9 cellular contexts compared by ENCODE assay signal in the genomic region with DNA sequence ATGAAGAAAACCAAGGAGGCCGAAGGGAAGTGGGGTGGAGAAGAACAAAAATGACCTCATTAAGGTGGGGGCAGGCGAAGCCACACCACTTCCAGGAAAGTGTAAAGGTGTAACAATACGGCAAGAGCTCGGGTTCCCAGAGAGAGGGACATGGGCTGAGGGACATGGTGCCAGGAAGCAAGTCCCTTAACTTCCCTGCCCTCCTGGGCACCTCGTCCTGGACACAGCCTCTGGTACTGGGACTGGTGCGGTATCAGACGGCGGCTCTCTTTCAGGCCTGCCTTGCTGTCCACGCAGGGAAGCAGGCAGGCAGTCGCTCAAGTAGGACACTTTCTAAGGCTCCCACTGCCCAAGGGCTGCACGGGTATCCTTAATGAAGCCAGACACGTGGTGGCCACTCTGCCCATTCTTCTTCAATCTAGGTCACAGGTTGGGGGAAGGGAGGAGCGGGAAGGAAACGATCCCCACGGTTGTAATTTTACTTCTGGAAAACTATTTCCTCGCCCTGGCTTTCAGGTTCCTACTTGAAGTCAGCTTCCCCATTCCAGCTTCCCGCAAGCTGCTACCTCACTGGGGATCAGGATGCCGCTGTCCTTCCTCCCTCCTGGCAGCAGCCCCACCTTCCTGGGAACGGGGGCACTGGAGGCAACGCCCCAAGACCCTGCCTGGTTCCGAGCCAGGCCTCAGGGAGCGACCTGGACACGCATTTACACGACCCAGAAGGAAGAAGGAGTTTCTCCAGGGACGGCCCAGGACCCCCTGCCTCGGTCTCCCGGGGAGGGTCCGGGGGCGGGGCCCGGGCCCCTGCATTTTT. TPM values are rescaled to one million over a fixed set of nuclear protein-coding genes. Genes with fewer than 3 reads are reported as not detected.
DNase-seq lines count a peak whose midpoint lies in the region; ATAC-seq, FAIRE-seq and TF ChIP-seq lines count a peak whose summit lies in the region.
"Had no signal": no experiment of that assay in that cellular context is flagged by ENCODE, and none has a peak within 500 bp of the region (broad histone marks: within the 10 kb centered on the region; RNA-seq: fewer than 3 reads in every experiment).

No MANE protein-coding gene starts in this region.

- H3K4me1 ChIP-seq in esophagus squamous epithelium (peaks cover 18 to 85% (median 32%) of the 10 kb centered on the region in 3 donors), pancreas (peaks cover 0 to 21% (median 7%) of the 10 kb centered on the region in 3 donors)

- peak in 1 of 4 donors; percentile 1 for ATAC-seq in pancreas
- no peak for ATAC-seq in HG02870 (IDR thresholded peaks at IDR 0.05; ENCODE audit: unreplicated experiment)
- no peak for ATAC-seq in HG02678 (IDR thresholded peaks at IDR 0.05; ENCODE audit: unreplicated experiment)

- TF ChIP-seq POLR2A in esophagus squamous epithelium (IDR thresholded peaks at IDR 0.05), result no peak

- H3K4me3 ChIP-seq in esophagus squamous epithelium (peak overlapping the region; percentile 77 to 100 (median 95)), pancreas (peak overlapping the region; percentile 86 to 99 (median 96))

- TF ChIP-seq CTCF in esophagus squamous epithelium (IDR thresholded peaks at IDR 0.05) (no peak), pancreas (IDR thresholded peaks at IDR 0.05) (no peak)

- H3K9me3 ChIP-seq in esophagus squamous epithelium, result no peaks in the 10 kb centered on the region
- no peaks in the 10 kb centered on the region for H3K9me3 ChIP-seq in pancreas

- H3K36me3 ChIP-seq in esophagus squamous epithelium (peaks cover 0 to 18% (median 0%) of the 10 kb centered on the region in 3 donors), pancreas (no peaks in the 10 kb centered on the region)

- peak overlapping the region; percentile 91 to 95 (median 94) for H3K27ac ChIP-seq in esophagus squamous epithelium
- H3K27ac ChIP-seq in pancreas, result peak overlapping the region; percentile 53 to 76 (median 68)

- DNase-seq in DMS 273 (lab: John Stamatoyannopoulos, UW; ENCODE audit: unreplicated experiment) (peak; percentile 47), DMS 273 treated with DMSO at 0.1 percent for 48 hours (lab: John Stamatoyannopoulos, UW) (no peak), RPMI7951 (ENCODE audit: low read depth) (peak; percentile 18), esophagus squamous epithelium (lab: John Stamatoyannopoulos, UW) (no peak), pancreas (peak in 5 of 6 donors; percentile 39 to 81 (median 63)), D341Med (ENCODE audit: low spot score) (no peak)

- H3K27me3 ChIP-seq in esophagus squamous epithelium, result no peaks in the 10 kb centered on the region
- H3K27me3 ChIP-seq in pancreas, result no peaks in the 10 kb centered on the region

- 13 to 16% methylated on average over 13 to 17 of the region's 30 CpGs for WGBS in esophagus squamous epithelium, 2 donors
- WGBS in pancreas, 2 donors, result 4 to 5% methylated on average over 30 of the region's 30 CpGs

- no peak for FAIRE-seq in pancreas (lab: Jason Lieb, UNC)
- FAIRE-seq: A204.1 had no signal

- intact Hi-C loops in esophagus squamous epithelium (cut with DNase I) (loop anchor here (10.0 kb wide), 2 partner anchors 85 to 245 kb away; partner anchors contain the start of genes PLEKHJ1 and SF3A2), pancreas (cut with DNase I) (loop anchor here in 1 of 3 donors (10.0 kb wide), 1 partner anchor 85 kb away; the partner anchor contains the start of genes PLEKHJ1 and SF3A2)

RNA-seq across cellular contexts. Expression of gene AP3D1, which starts 1.2 kb away (rescaled TPM):
- total RNA-seq in RPMI7951 (2014; rRNA removed; shearing (Covaris generic)), result 49.6 and 50.0 TPM in 2 replicates
- total RNA-seq in esophagus squamous epithelium, result 10 to 100 TPM; 47.7 to 99.9 (median 71.8) TPM
- 100 to 1,000 TPM in 1 of 6 donors, 10 to 100 TPM in 5; 75.2 to 105 (median 83.9) TPM for total RNA-seq in pancreas
- polyA plus RNA-seq in pancreas, result 100 to 1,000 TPM in 1 of 2 donors, 10 to 100 TPM in 1; 88.3 to 102 TPM

RNA-seq across cellular contexts. Expression of gene DOT1L, which starts 13.5 kb away (rescaled TPM):
- total RNA-seq in RPMI7951 (2014; rRNA removed; shearing (Covaris generic)), result 3.6 and 5.6 TPM in 2 replicates
- total RNA-seq in esophagus squamous epithelium, result 10 to 100 TPM in 3 of 4 donors, 1 to 10 TPM in 1; 8.5 to 24.4 (median 17.0) TPM
- total RNA-seq in pancreas, result 10 to 100 TPM; 11.7 to 20.4 (median 14.5) TPM
- polyA plus RNA-seq in pancreas, result 10 to 100 TPM; 14.4 to 34.4 TPM

RNA-seq across cellular contexts. Expression of gene IZUMO4, which starts 53.5 kb away (rescaled TPM):
- 1.4 and 2.2 TPM in 2 replicates for total RNA-seq in RPMI7951 (2014; rRNA removed; shearing (Covaris generic))
- total RNA-seq in esophagus squamous epithelium (10 to 100 TPM in 1 of 4 donors, 1 to 10 TPM in 2, not detected in 1; 3.0 to 11.4 (median 3.2) TPM), pancreas (10 to 100 TPM in 1 of 6 donors, 1 to 10 TPM in 5; 5.2 to 10.5 (median 7.0) TPM)
- polyA plus RNA-seq in pancreas, result 10 to 100 TPM; 32.8 to 42.2 TPM

RNA-seq across cellular contexts. Expression of gene MOB3A, which starts 54.1 kb away (rescaled TPM):
- total RNA-seq in RPMI7951 (2014; rRNA removed; shearing (Covaris generic)), result 24.2 and 26.6 TPM in 2 replicates
- 10 to 100 TPM; 22.9 to 26.9 (median 23.6) TPM for total RNA-seq in esophagus squamous epithelium
- total RNA-seq in pancreas, result 10 to 100 TPM; 14.5 to 26.0 (median 17.4) TPM
- polyA plus RNA-seq in pancreas, result 10 to 100 TPM in 1 of 2 donors, 1 to 10 TPM in 1; 9.2 to 11.1 TPM

Comparison
In these comparisons a context has a peak if more than half of its experiments do, and no peak if none do; other contexts are left out.
1. DNase-seq: peak in DMS 273 (single experiment), RPMI7951 (single experiment) and pancreas (5 of 6); none in DMS 273 treated with DMSO at 0.1 percent for 48 hours (single experiment), esophagus squamous epithelium (single experiment) and D341Med (single experiment).